Comparison of ENCODE assay signal across 19 cellular contexts in genomic region chr4:107213880-107214279, GRCh38.
DNase-seq lines count a peak whose midpoint lies in the region; FAIRE-seq and TF ChIP-seq lines count a peak whose summit lies in the region.
"Had no signal": no experiment of that assay in that cellular context is flagged by ENCODE, and none has a peak within 500 bp of the region (broad histone marks: within the 10 kb centered on the region; RNA-seq: fewer than 3 reads in every experiment).

No MANE protein-coding gene starts in this region.

- no peaks in the 10 kb centered on the region for H4K20me1 ChIP-seq in astrocyte (ENCODE audit: insufficient read depth, low read length)

- H3K27ac ChIP-seq in astrocyte (ENCODE audit: low read depth, low read length) (no peak overlapping the region), colonic mucosa (no peak overlapping the region)
- H3K27ac ChIP-seq: 22Rv1, C4-2B had no signal

- H3K9ac ChIP-seq in astrocyte (ENCODE audit: low read length) = no peak overlapping the region
- H3K9ac ChIP-seq in colonic mucosa (ENCODE audit: low read depth in 2 of 2, low read length in 2 of 2) = no peak overlapping the region

- FAIRE-seq in astrocyte (lab: Jason Lieb, UNC) = no peak

- H3K36me3 ChIP-seq in astrocyte (ENCODE audit: insufficient read depth, low read length) = no peaks in the 10 kb centered on the region
- H3K36me3 ChIP-seq in colonic mucosa = no peaks in the 10 kb centered on the region

- H3K27me3 ChIP-seq in astrocyte (ENCODE audit: insufficient read depth, low read length) (no peaks in the 10 kb centered on the region), colonic mucosa (no peaks in the 10 kb centered on the region)

- peak overlapping the region; percentile 53 for H3K4me3 Mint-ChIP-seq in HFFc6
- H3K4me3 Mint-ChIP-seq in astrocyte (ENCODE audit: unreplicated experiment) = no peak overlapping the region
- H3K4me3 Mint-ChIP-seq: GM23338 had no signal

- TF ChIP-seq CTCF in HFFc6 (IDR thresholded peaks at IDR 0.05) (no peak), astrocyte (IDR thresholded peaks at IDR 0.05; ENCODE audit: insufficient read depth, low read depth, low read length) (no peak), colonic mucosa (IDR thresholded peaks at IDR 0.05) (no peak)

- H3K4me3 ChIP-seq in astrocyte (ENCODE audit: insufficient read depth, low read depth, low read length) (no peak overlapping the region), colonic mucosa (no peak overlapping the region)
- H3K4me3 ChIP-seq: GM23338 had no signal

- H3K27me3 Mint-ChIP-seq in HFFc6 (ENCODE audit: insufficient read depth) (peaks cover 2% of the 10 kb centered on the region; the same call in 1 of the 2 replicates), astrocyte (ENCODE audit: low read depth, unreplicated experiment) (no peaks in the 10 kb centered on the region)

- H3K79me2 ChIP-seq in astrocyte (ENCODE audit: insufficient read depth, low read length) = no peaks in the 10 kb centered on the region

- H3K9me3 Mint-ChIP-seq in HFFc6 = no peaks in the 10 kb centered on the region
- peaks cover 3% of the 10 kb centered on the region for H3K9me3 Mint-ChIP-seq in astrocyte (ENCODE audit: unreplicated experiment)
- H3K9me3 Mint-ChIP-seq: GM23338 had no signal

- no peak overlapping the region for H2AFZ ChIP-seq in astrocyte (ENCODE audit: low read depth, low read length)

- DNase-seq in AG08395 (ENCODE audit: low spot score) (peak; percentile 36), HFFc6 (peak; percentile 38), astrocyte (ENCODE audit: low read depth) (peak; percentile 45), iris pigment epithelial cell (ENCODE audit: low read depth) (peak; percentile 58), NOMO-1 treated with DMSO at 0.1 percent for 48 hours (lab: John Stamatoyannopoulos, UW; ENCODE audit: unreplicated experiment) (no peak), foreskin melanocyte (no peak), colonic mucosa (no peak)
- no peak for DNase-seq in activated T-cell treated with anti-CD3 and anti-CD28 coated beads, Interleukin-2, amount 50 U/mL, for 48 hours
- DNase-seq: KG1; NCI-H1417 treated with DMSO at 0.1 percent for 48 hours; NCI-H1930; NK-92 treated with Interleukin-12 subunit alpha and Interleukin-12 subunit beta, amount 100 ng/mL, for 24 hours; OCI-M1; RPMI8226; SIG-M5; SW 1271 had no signal

- H3K4me1 Mint-ChIP-seq in HFFc6 (ENCODE audit: low read depth) (peaks cover 67% of the 10 kb centered on the region), astrocyte (ENCODE audit: low read depth, unreplicated experiment) (peaks cover 31% of the 10 kb centered on the region)

- H3K36me3 Mint-ChIP-seq in HFFc6 (ENCODE audit: low read depth) = no peaks in the 10 kb centered on the region
- no peaks in the 10 kb centered on the region for H3K36me3 Mint-ChIP-seq in astrocyte (ENCODE audit: low read depth, unreplicated experiment)

- H3K27ac Mint-ChIP-seq in HFFc6 = peak overlapping the region; percentile 74
- H3K27ac Mint-ChIP-seq in astrocyte (ENCODE audit: unreplicated experiment) = peak overlapping the region; percentile 37
- H3K27ac Mint-ChIP-seq: GM23338 had no signal

- no peaks in the 10 kb centered on the region for H3K4me1 ChIP-seq in astrocyte (ENCODE audit: insufficient read depth, low read length)
- H3K4me1 ChIP-seq in colonic mucosa = no peaks in the 10 kb centered on the region

- intact Hi-C loops in colonic mucosa (cut with DNase I) = no loop called here

- no peak overlapping the region for H3K4me2 ChIP-seq in astrocyte (ENCODE audit: low read length)
- H3K4me2 ChIP-seq: GM23338 had no signal

- H3K9me3 ChIP-seq in astrocyte (ENCODE audit: insufficient read depth, low read depth, low read length) (no peaks in the 10 kb centered on the region), colonic mucosa (no peaks in the 10 kb centered on the region)

Comparison
In these comparisons a context has a peak if more than half of its experiments do, and no peak if none do; other contexts are left out.
1. DNase-seq: peak in AG08395 (single experiment), HFFc6 (single experiment), astrocyte (single experiment) and iris pigment epithelial cell (single experiment); none in NOMO-1 treated with DMSO at 0.1 percent for 48 hours (single experiment), activated T-cell treated with anti-CD3 and anti-CD28 coated beads, Interleukin-2, amount 50 U/mL, for 48 hours (0 of 2), foreskin melanocyte (single experiment) and colonic mucosa (single experiment).